In genomic region chr12:26372856-26373255, GRCh38 we compare ENCODE assay signal across 5 cellular contexts.
"Had no signal": no experiment of that assay in that cellular context is flagged by ENCODE, and none has a peak within 500 bp of the region (broad histone marks: within the 10 kb centered on the region; RNA-seq: fewer than 3 reads in every experiment).

No MANE protein-coding gene starts in this region.

- H2AFZ ChIP-seq: GM23338 had no signal

- H3K4me2 ChIP-seq: GM23338 had no signal

- H3K4me3 Mint-ChIP-seq: GM23338, H9, IgD-negative memory B cell had no signal

- H3K27ac Mint-ChIP-seq: GM23338, H9, IgD-negative memory B cell had no signal

- H3K4me1 Mint-ChIP-seq: GM23338, H9 had no signal

- H3K9me3 Mint-ChIP-seq: GM23338, H9 had no signal

- H3K27me3 Mint-ChIP-seq: IgD-negative memory B cell had no signal

- H3K4me3 ChIP-seq: GM23338 had no signal

- H3K27ac ChIP-seq: HL-60 had no signal

- DNase-seq: H9, HCEC 1CT had no signal
